8 cellular contexts compared by ENCODE assay signal in the genomic region with DNA sequence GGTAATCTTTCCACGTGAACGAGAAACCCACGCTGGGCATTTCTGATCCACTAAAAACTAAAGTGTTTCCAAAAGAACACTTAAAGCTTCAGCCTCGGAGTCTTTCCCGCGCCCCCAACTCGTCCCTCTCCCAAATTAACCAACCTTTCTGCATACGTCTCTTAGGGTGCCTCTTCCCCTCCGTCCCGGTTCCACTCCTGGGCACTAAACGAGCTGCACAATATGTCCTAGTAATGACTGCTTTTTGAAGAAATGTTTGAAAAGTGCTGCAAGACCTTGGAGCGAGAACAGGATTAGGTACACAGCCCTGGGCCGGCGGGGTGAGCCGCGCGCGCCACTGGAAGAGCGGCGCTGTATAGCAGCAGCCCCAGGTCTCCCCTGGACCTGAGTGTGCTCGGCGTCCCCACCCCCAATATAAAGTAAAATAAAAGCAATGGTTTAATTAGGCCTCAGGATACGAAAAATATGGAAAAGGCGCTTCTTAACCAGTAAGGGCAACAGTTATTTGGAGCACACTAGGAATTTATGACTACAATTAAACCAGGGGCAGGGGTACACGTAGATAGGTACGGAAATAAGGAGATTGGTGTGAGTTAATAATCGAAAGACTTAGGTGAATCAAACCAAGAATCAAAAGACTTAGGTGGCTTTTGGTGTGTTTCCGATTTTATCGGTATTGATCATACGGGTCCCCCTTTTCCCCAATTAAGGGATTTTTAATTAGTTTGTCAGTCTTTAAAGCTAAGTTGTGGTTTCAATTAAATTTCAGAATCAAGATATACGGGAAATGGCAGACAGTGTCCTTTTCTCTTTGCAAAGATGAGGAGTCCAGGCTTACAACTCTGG. TPM values are rescaled to one million over a fixed set of nuclear protein-coding genes. Genes with fewer than 3 reads are reported as not detected.
A peak's percentile ranks its signal among the peaks of the same experiment; 100 is the strongest.
DNase-seq lines count a peak whose midpoint lies in the region; ATAC-seq and TF ChIP-seq lines count a peak whose summit lies in the region.

No MANE protein-coding gene starts in this region.

- peak overlapping the region; percentile 41 for H2AFZ ChIP-seq in neuron (ENCODE audit: low read depth, low read length)

- H3K36me3 Mint-ChIP-seq in endothelial cell (ENCODE audit: low read depth, unreplicated experiment), result no peaks in the 10 kb centered on the region

- DNase-seq in DMS53 treated with DMSO at 0.1 percent for 48 hours (lab: John Stamatoyannopoulos, UW; ENCODE audit: unreplicated experiment), result peak; percentile 24
- peak; percentile 19 for DNase-seq in NCI-H2227 treated with DMSO at 0.1 percent for 48 hours (lab: John Stamatoyannopoulos, UW)
- peak; percentile 38 for DNase-seq in endothelial cell (ENCODE audit: low spot score)
- no peak for DNase-seq in central memory CD4-positive, alpha-beta T cell
- DNase-seq in SIG-M5 (lab: John Stamatoyannopoulos, UW), result no peak
- no peak for DNase-seq in NCI-H748 treated with DMSO at 0.1 percent for 48 hours (lab: John Stamatoyannopoulos, UW)

- no peak for ATAC-seq in GM18870 (IDR thresholded peaks at IDR 0.05; ENCODE audit: unreplicated experiment)

- H3K27me3 ChIP-seq in neuron (ENCODE audit: insufficient read depth, low read length), result no peaks in the 10 kb centered on the region

- no peaks in the 10 kb centered on the region for H3K36me3 ChIP-seq in neuron (ENCODE audit: insufficient read depth, low read length)

- peaks cover 7% of the 10 kb centered on the region for H3K27me3 Mint-ChIP-seq in endothelial cell (ENCODE audit: unreplicated experiment)

- no peaks in the 10 kb centered on the region for H3K9me3 ChIP-seq in neuron (ENCODE audit: low read length)

- H3K4me1 ChIP-seq in neuron (ENCODE audit: insufficient read depth, low read length), result peaks cover 26% of the 10 kb centered on the region

- TF ChIP-seq CTCF in endothelial cell (IDR thresholded peaks at IDR 0.05; ENCODE audit: unreplicated experiment), result no peak

- peak overlapping the region; percentile 68 for H3K27ac Mint-ChIP-seq in endothelial cell (ENCODE audit: unreplicated experiment)

- H3K9me3 Mint-ChIP-seq in endothelial cell (ENCODE audit: unreplicated experiment), result no peaks in the 10 kb centered on the region

- peaks cover 19% of the 10 kb centered on the region for H3K4me1 Mint-ChIP-seq in endothelial cell (ENCODE audit: unreplicated experiment)

- peak overlapping the region; percentile 98 for H3K4me3 Mint-ChIP-seq in endothelial cell (ENCODE audit: unreplicated experiment)

- H3K4me3 ChIP-seq in neuron (ENCODE audit: low read length), result peak overlapping the region; percentile 84

RNA-seq across cellular contexts. Expression of a gene that starts 1.9 kb away (rescaled TPM):
- total RNA-seq in endothelial cell (ENCODE audit: unreplicated experiment), result 20.3 TPM

RNA-seq across cellular contexts. Expression of a gene that starts 34.7 kb away (rescaled TPM):
- 19.1 TPM for total RNA-seq in endothelial cell (ENCODE audit: unreplicated experiment)

Comparison
In these comparisons a context has a peak if more than half of its experiments do, and no peak if none do; other contexts are left out.
1. DNase-seq: peak in DMS53 treated with DMSO at 0.1 percent for 48 hours (single experiment), NCI-H2227 treated with DMSO at 0.1 percent for 48 hours (single experiment) and endothelial cell (single experiment); none in central memory CD4-positive, alpha-beta T cell (single experiment), SIG-M5 (single experiment) and NCI-H748 treated with DMSO at 0.1 percent for 48 hours (single experiment).